In the genomic region with DNA sequence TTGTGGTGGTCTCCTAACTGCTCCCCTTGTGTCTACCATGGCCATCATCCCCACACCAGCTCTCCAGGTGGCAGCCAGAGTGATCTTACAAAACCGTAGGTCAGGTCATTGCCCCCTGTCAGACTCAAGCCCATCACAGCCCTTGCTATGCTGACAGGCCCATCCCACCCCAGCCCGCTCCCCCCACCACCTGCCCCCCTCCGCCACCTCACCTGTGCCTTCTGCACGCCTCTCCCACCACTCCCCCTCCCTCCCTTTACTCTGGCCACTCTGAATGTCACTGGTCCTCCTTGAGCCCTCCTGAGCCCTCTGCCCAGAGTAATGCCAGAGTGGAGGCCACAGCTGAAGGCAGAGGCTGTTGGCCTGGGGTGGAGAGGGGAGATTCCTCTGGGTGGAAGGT, we compare ENCODE assay signal across 9 cellular contexts. TPM values are rescaled to one million over a fixed set of nuclear protein-coding genes. Genes with fewer than 3 reads are reported as not detected.
DNase-seq lines count a peak whose midpoint lies in the region; ATAC-seq and TF ChIP-seq lines count a peak whose summit lies in the region.
"Had no signal": no experiment of that assay in that cellular context is flagged by ENCODE, and none has a peak within 500 bp of the region (broad histone marks: within the 10 kb centered on the region; RNA-seq: fewer than 3 reads in every experiment).

No MANE protein-coding gene starts in this region.

- H3K4me3 ChIP-seq in iPS-11a (ENCODE audit: low read depth, low read length) (peak overlapping the region; percentile 84), skin epidermis (peak overlapping the region in 5 of 7 experiments; percentile 65 to 82 (median 71))

- no peak for TF ChIP-seq CTCF in GM10266 (IDR thresholded peaks at IDR 0.05; ENCODE audit: control insufficient read depth, insufficient read depth, low read depth, missing control alignments)

- no peaks in the 10 kb centered on the region for H3K36me3 Mint-ChIP-seq in T-helper 17 cell (ENCODE audit: low read depth)

- DNase-seq in DMS53 (lab: John Stamatoyannopoulos, UW), result peak; percentile 27
- DNase-seq in DMS53 treated with DMSO at 0.1 percent for 48 hours (lab: John Stamatoyannopoulos, UW; ENCODE audit: unreplicated experiment), result no peak
- no peak for DNase-seq in T-helper 17 cell
- no peak for DNase-seq in NCI-H82 treated with DMSO at 0.1 percent for 48 hours (lab: John Stamatoyannopoulos, UW; ENCODE audit: unreplicated experiment)
- no peak for DNase-seq in GM10266 (ENCODE audit: extremely low spot score)
- DNase-seq in NCI-H510A treated with DMSO at 0.1 percent for 48 hours (lab: John Stamatoyannopoulos, UW), result no peak

- H3K4me1 Mint-ChIP-seq in T-helper 17 cell, result peaks cover 12% of the 10 kb centered on the region

- H3K4me3 Mint-ChIP-seq in T-helper 17 cell, result peak overlapping the region; percentile 93

- no peaks in the 10 kb centered on the region for H3K9me3 ChIP-seq in T-helper 17 cell (ENCODE audit: control insufficient read depth, low read length, poor library complexity, severe bottlenecking)

- H3K27ac Mint-ChIP-seq in T-helper 17 cell, result peak overlapping the region; percentile 81

- no peaks in the 10 kb centered on the region for H3K27me3 Mint-ChIP-seq in T-helper 17 cell

- ATAC-seq in T-helper 17 cell, result no peak

- H3K27ac ChIP-seq in skin epidermis, result peak overlapping the region in 6 of 21 experiments; percentile 79 to 89 (median 82)

RNA-seq across cellular contexts. Expression of gene TEX35, which starts 28.5 kb away (rescaled TPM):
- total RNA-seq in T-helper 17 cell, result not detected
- total RNA-seq: cerebellum had no signal

RNA-seq across cellular contexts. Expression of gene CLEC20A, which starts 44.6 kb away (rescaled TPM):
- total RNA-seq in T-helper 17 cell, result not detected
- total RNA-seq: cerebellum had no signal
